In genomic region chr2:14558382-14558919, GRCh38 we compare ENCODE assay signal across 13 cellular contexts.
"Had no signal": no experiment of that assay in that cellular context is flagged by ENCODE, and none has a peak within 500 bp of the region (broad histone marks: within the 10 kb centered on the region; RNA-seq: fewer than 3 reads in every experiment).

No MANE protein-coding gene starts in this region.

- H3K4me3 Mint-ChIP-seq: activated CD4-positive, alpha-beta memory T cell treated with anti-CD3 and anti-CD28 coated beads, Interleukin-2, amount 10 ng/mL, durations not matched to agents 7 days and 5 days; activated CD4-positive, alpha-beta T cell treated with anti-CD3 and anti-CD28 coated beads for 36 hours; nephron; stimulated activated naive CD8-positive, alpha-beta T cell treated with anti-CD3 and anti-CD28 coated beads, Interleukin-15, Interleukin-2, amounts not matched to agents 100 ng/mL and 50 ng/mL, for 24 hours had no signal

- H3K27me3 Mint-ChIP-seq: activated CD4-positive, alpha-beta memory T cell treated with anti-CD3 and anti-CD28 coated beads, Interleukin-2, amount 10 ng/mL, durations not matched to agents 7 days and 5 days; activated CD4-positive, alpha-beta T cell treated with anti-CD3 and anti-CD28 coated beads for 36 hours; stimulated activated naive CD8-positive, alpha-beta T cell treated with anti-CD3 and anti-CD28 coated beads, Interleukin-15, Interleukin-2, amounts not matched to agents 100 ng/mL and 50 ng/mL, for 24 hours had no signal

- H3K4me1 ChIP-seq: prostate gland, right lobe of liver had no signal

- H3K4me3 ChIP-seq: prostate gland, right lobe of liver had no signal

- H3K27ac Mint-ChIP-seq: activated CD4-positive, alpha-beta memory T cell treated with anti-CD3 and anti-CD28 coated beads, Interleukin-2, amount 10 ng/mL, durations not matched to agents 7 days and 5 days; activated CD4-positive, alpha-beta T cell treated with anti-CD3 and anti-CD28 coated beads for 36 hours; nephron; stimulated activated naive CD8-positive, alpha-beta T cell treated with anti-CD3 and anti-CD28 coated beads, Interleukin-15, Interleukin-2, amounts not matched to agents 100 ng/mL and 50 ng/mL, for 24 hours had no signal

- H3K36me3 ChIP-seq: prostate gland, right lobe of liver had no signal

- DNase-seq: activated CD4-positive, alpha-beta memory T cell treated with anti-CD3 and anti-CD28 coated beads, Interleukin-2, amount 10 ng/mL, durations not matched to agents 7 days and 5 days; activated CD4-positive, alpha-beta T cell treated with anti-CD3 and anti-CD28 coated beads for 36 hours; activated gamma-delta T cell; activated T-cell treated with anti-CD3 and anti-CD28 coated beads, Interleukin-2, amount 50 U/mL, for 48 hours; occipital lobe; right lobe of liver; stimulated activated CD4-positive, alpha-beta T cell treated with anti-CD3 and anti-CD28 coated beads, Interleukin-12 subunit alpha, Interleukin-12 subunit beta, amount 100 ng/mL, for 4 hours; stimulated activated CD4-positive, alpha-beta T cell treated with anti-CD3 and anti-CD28 coated beads, Interleukin-2, amount 100 ng/mL, for 48 hours; stimulated activated CD8-positive, alpha-beta memory T cell treated with anti-CD3 and anti-CD28 coated beads, Interleukin-4, amount 100 ng/mL, for 48 hours had no signal

- H3K27me3 ChIP-seq: right lobe of liver had no signal

- ATAC-seq: activated CD4-positive, alpha-beta T cell treated with anti-CD3 and anti-CD28 coated beads for 36 hours; right lobe of liver had no signal

- H3K27ac ChIP-seq: prostate gland, right lobe of liver, VCaP had no signal

- H3K9me3 ChIP-seq: prostate gland, right lobe of liver had no signal

- H3K4me1 Mint-ChIP-seq: activated CD4-positive, alpha-beta memory T cell treated with anti-CD3 and anti-CD28 coated beads, Interleukin-2, amount 10 ng/mL, durations not matched to agents 7 days and 5 days; activated CD4-positive, alpha-beta T cell treated with anti-CD3 and anti-CD28 coated beads for 36 hours had no signal

- H3K9me3 Mint-ChIP-seq: nephron; stimulated activated naive CD8-positive, alpha-beta T cell treated with anti-CD3 and anti-CD28 coated beads, Interleukin-15, Interleukin-2, amounts not matched to agents 100 ng/mL and 50 ng/mL, for 24 hours had no signal
